In the genomic region with DNA sequence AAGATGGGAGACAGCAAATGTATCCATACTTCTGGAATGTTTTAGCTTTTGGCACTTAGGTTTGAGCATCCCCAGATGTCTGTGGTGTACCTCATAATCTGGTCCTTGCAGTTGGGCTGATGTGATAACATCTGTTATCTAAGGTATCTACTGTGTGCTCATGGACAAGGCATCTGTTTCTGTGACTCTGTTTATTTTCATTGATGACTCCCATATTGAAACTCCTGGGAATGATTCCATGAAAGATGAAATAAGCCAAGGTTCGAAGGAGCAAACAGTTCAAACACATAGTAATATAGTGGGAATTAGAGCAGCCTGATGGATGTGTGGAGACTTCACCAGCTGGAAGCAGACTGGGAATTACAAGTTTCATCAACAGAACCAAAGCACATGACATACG, we compare ENCODE assay signal across 31 cellular contexts. TPM values are rescaled to one million over a fixed set of nuclear protein-coding genes. Genes with fewer than 3 reads are reported as not detected.
DNase-seq lines count a peak whose midpoint lies in the region; ATAC-seq and TF ChIP-seq lines count a peak whose summit lies in the region.
"Had no signal": no experiment of that assay in that cellular context is flagged by ENCODE, and none has a peak within 500 bp of the region (broad histone marks: within the 10 kb centered on the region; RNA-seq: fewer than 3 reads in every experiment).

No MANE protein-coding gene starts in this region.

- peaks cover 8 to 10% of the 10 kb centered on the region in 2 donors for H3K27me3 Mint-ChIP-seq in CD4-positive, alpha-beta memory T cell
- H3K27me3 Mint-ChIP-seq: activated naive CD4-positive, alpha-beta T cell treated with anti-CD3 and anti-CD28 coated beads, Interleukin-2, amount 50 U/mL, for 24 hours had no signal

- no peaks in the 10 kb centered on the region for H3K4me1 Mint-ChIP-seq in CD4-positive, alpha-beta memory T cell
- H3K4me1 Mint-ChIP-seq: activated naive CD4-positive, alpha-beta T cell treated with anti-CD3 and anti-CD28 coated beads, Interleukin-2, amount 50 U/mL, for 24 hours; CD14-positive monocyte; natural killer cell had no signal

- intact Hi-C loops in CD4-positive, alpha-beta memory T cell (cut with micrococcal nuclease), result no loop called here

- CTCF ChIA-PET in BJ (lab: Yijun Ruan, JAX), result interaction anchor here (0.8 to 2.8 kb wide), 5 partner anchors 13 to 142 kb away, joined by 3 to 14 read pairs (median 4); no protein-coding TSS in a partner anchor
- CTCF ChIA-PET in CD4-positive, alpha-beta memory T cell (lab: Charles Lee; ENCODE audit: partially characterized antibody), result interaction anchor here (1.0 to 1.1 kb wide), 2 partner anchors 13 to 18 kb away, joined by 3 read pairs; no protein-coding TSS in a partner anchor

- ATAC-seq in GM21447 (IDR thresholded peaks at IDR 0.05; ENCODE audit: unreplicated experiment), result no peak
- ATAC-seq: lower lobe of right lung, mucosa of descending colon, natural killer cell, psoas muscle, sciatic nerve had no signal

- no peak overlapping the region for H3K27ac ChIP-seq in CD4-positive, alpha-beta memory T cell (ENCODE audit: low read depth, low read length)
- H3K27ac ChIP-seq: lower lobe of right lung, psoas muscle, uterus, WERI-Rb-1 had no signal

- H3K36me3 ChIP-seq in BJ (ENCODE audit: control insufficient read depth, insufficient read depth, low read length), result no peaks in the 10 kb centered on the region
- no peaks in the 10 kb centered on the region for H3K36me3 ChIP-seq in CD4-positive, alpha-beta memory T cell (ENCODE audit: insufficient read depth, low read length)
- H3K36me3 ChIP-seq: lower lobe of right lung, uterus, WERI-Rb-1 had no signal

- no peaks in the 10 kb centered on the region for H3K9me3 ChIP-seq in CD4-positive, alpha-beta memory T cell (ENCODE audit: control insufficient read depth in 1 of 2, low read length in 2 of 2)
- H3K9me3 ChIP-seq: lower lobe of right lung, mucosa of descending colon, psoas muscle, uterus had no signal

- H3K27ac Mint-ChIP-seq in CD4-positive, alpha-beta memory T cell, result no peak overlapping the region
- H3K27ac Mint-ChIP-seq: activated naive CD4-positive, alpha-beta T cell treated with anti-CD3 and anti-CD28 coated beads, Interleukin-2, amount 50 U/mL, for 24 hours; natural killer cell; stimulated activated naive CD8-positive, alpha-beta T cell treated with anti-CD3 and anti-CD28 coated beads, Interleukin-15, Interleukin-2, amounts not matched to agents 100 ng/mL and 50 ng/mL, for 24 hours had no signal

- no peaks in the 10 kb centered on the region for H3K4me1 ChIP-seq in CD4-positive, alpha-beta memory T cell (ENCODE audit: insufficient read depth, low read length)
- H3K4me1 ChIP-seq: lower lobe of right lung, psoas muscle, uterus had no signal

- no peak for TF ChIP-seq CTCF in BJ (IDR thresholded peaks at IDR 0.05; ENCODE audit: insufficient read depth, low read depth, low read length)

- H3K9me3 Mint-ChIP-seq in CD4-positive, alpha-beta memory T cell, result no peaks in the 10 kb centered on the region
- H3K9me3 Mint-ChIP-seq: activated naive CD4-positive, alpha-beta T cell treated with anti-CD3 and anti-CD28 coated beads, Interleukin-2, amount 50 U/mL, for 24 hours; natural killer cell; stimulated activated naive CD8-positive, alpha-beta T cell treated with anti-CD3 and anti-CD28 coated beads, Interleukin-15, Interleukin-2, amounts not matched to agents 100 ng/mL and 50 ng/mL, for 24 hours had no signal

- no peak overlapping the region for H3K4me3 Mint-ChIP-seq in CD4-positive, alpha-beta memory T cell
- H3K4me3 Mint-ChIP-seq: activated naive CD4-positive, alpha-beta T cell treated with anti-CD3 and anti-CD28 coated beads, Interleukin-2, amount 50 U/mL, for 24 hours; CD14-positive monocyte; natural killer cell; stimulated activated naive CD8-positive, alpha-beta T cell treated with anti-CD3 and anti-CD28 coated beads, Interleukin-15, Interleukin-2, amounts not matched to agents 100 ng/mL and 50 ng/mL, for 24 hours had no signal

- POLR2A ChIA-PET in BJ (lab: Charles Lee), result no interaction called here
- POLR2A ChIA-PET in CD4-positive, alpha-beta memory T cell (lab: Charles Lee; ENCODE audit: partially characterized antibody), result no interaction called here

- no peaks in the 10 kb centered on the region for H3K36me3 Mint-ChIP-seq in CD4-positive, alpha-beta memory T cell
- H3K36me3 Mint-ChIP-seq: activated naive CD4-positive, alpha-beta T cell treated with anti-CD3 and anti-CD28 coated beads, Interleukin-2, amount 50 U/mL, for 24 hours; CD14-positive monocyte; natural killer cell had no signal

- H3K4me3 ChIP-seq in BJ (ENCODE audit: low read depth, low read length), result no peak overlapping the region
- no peak overlapping the region for H3K4me3 ChIP-seq in CD4-positive, alpha-beta memory T cell (ENCODE audit: low read length in 2 of 2)
- H3K4me3 ChIP-seq: lower lobe of right lung, mucosa of descending colon, psoas muscle, uterus had no signal

- H3K27me3 ChIP-seq in BJ (ENCODE audit: control insufficient read depth, insufficient read depth, low read length), result no peaks in the 10 kb centered on the region
- H3K27me3 ChIP-seq in CD4-positive, alpha-beta memory T cell (ENCODE audit: insufficient read depth, low read length), result peaks cover 5% of the 10 kb centered on the region
- H3K27me3 ChIP-seq: uterus had no signal

- peak; percentile 75 for DNase-seq in BJ (ENCODE audit: low read depth)
- DNase-seq in HS-5 (ENCODE audit: low read depth), result peak; percentile 77
- peak; percentile 1 for DNase-seq in amniotic stem cell (lab: John Stamatoyannopoulos, UW)
- DNase-seq in hepatic stellate cell (ENCODE audit: low spot score), result peak; percentile 43
- DNase-seq in AG08395 (ENCODE audit: low spot score), result no peak
- DNase-seq in hypothalamus (lab: John Stamatoyannopoulos, UW), result no peak
- DNase-seq in CD4-positive, alpha-beta memory T cell, result no peak
- DNase-seq: activated CD4-positive, alpha-beta T cell treated with anti-CD3 and anti-CD28 coated beads for 48 hours; activated CD8-positive, alpha-beta memory T cell treated with anti-CD3 and anti-CD28 coated beads for 24 hours; activated T-cell treated with anti-CD3 and anti-CD28 coated beads for 4 hours; anterior cingulate cortex; effector CD4-positive, alpha-beta T cell; foreskin melanocyte; Karpas-422; lower lobe of right lung; mucosa of descending colon; natural killer cell; NCI-H1436; NCI-H2081 treated with DMSO at 0.1 percent for 48 hours; NCI-H774; nucleus accumbens; psoas muscle; stimulated activated CD8-positive, alpha-beta memory T cell treated with anti-CD3 and anti-CD28 coated beads, Interleukin-4, amount 100 ng/mL, for 48 hours; T1000; uterus; WERI-Rb-1 had no signal

RNA-seq across cellular contexts. Expression of a gene that starts 20.7 kb away (rescaled TPM):
- 3.3 and 3.8 TPM in 2 replicates for polyA plus RNA-seq in BJ (2011; rRNA removed)
- 1.2 and 1.9 TPM in 2 replicates for polyA minus RNA-seq in BJ (2011; rRNA and poly(A)+ RNA removed)
- total RNA-seq in CD4-positive, alpha-beta memory T cell, result under 1 TPM; 0.20 to 0.25 TPM
- under 1 TPM in 1 of 2 donors, not detected in 1; 0.11 TPM for polyA plus RNA-seq in CD4-positive, alpha-beta memory T cell

Comparison
In these comparisons a context has a peak if more than half of its experiments do, and no peak if none do; other contexts are left out.
1. DNase-seq: peak in BJ (single experiment), HS-5 (single experiment), amniotic stem cell (single experiment) and hepatic stellate cell (single experiment); none in AG08395 (single experiment), hypothalamus (0 of 51) and CD4-positive, alpha-beta memory T cell (0 of 5).